19 cellular contexts compared by ENCODE assay signal in the genomic region with DNA sequence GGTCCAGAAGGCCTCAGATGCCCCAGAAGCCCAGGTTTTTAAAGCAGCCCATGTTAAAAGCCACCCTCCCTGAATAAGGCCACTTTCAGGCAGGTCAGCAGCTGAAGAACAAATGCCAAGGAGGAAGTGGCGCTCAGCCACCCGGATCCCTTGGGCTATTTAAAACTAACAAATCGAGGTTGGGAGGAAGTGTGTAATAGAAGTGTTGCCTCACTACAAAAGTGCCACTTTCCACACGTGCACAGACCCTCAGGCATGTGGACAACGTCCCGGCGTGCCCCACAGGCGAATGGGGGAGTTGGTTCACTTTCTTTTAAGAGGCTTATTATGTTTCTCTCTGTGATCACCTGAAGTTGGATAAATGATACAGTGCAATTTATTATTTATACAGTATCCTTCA.
DNase-seq lines count a peak whose midpoint lies in the region; ATAC-seq and TF ChIP-seq lines count a peak whose summit lies in the region.
"Had no signal": no experiment of that assay in that cellular context is flagged by ENCODE, and none has a peak within 500 bp of the region (broad histone marks: within the 10 kb centered on the region; RNA-seq: fewer than 3 reads in every experiment).

No MANE protein-coding gene starts in this region.

- DNase-seq in HL-60 (ENCODE audit: low read depth in 1 of 2, low spot score in 1 of 2) (peak; percentile 49 to 57), MV-4-11 (lab: John Stamatoyannopoulos, UW) (peak; percentile 94), SIG-M5 (lab: John Stamatoyannopoulos, UW) (peak; percentile 7), posterior vena cava (ENCODE audit: low spot score) (peak; percentile 64), NCI-H774 (lab: John Stamatoyannopoulos, UW) (no peak)
- no peak for DNase-seq in stimulated activated CD4-positive, alpha-beta T cell treated with anti-CD3 and anti-CD28 coated beads, Interleukin-2, amount 100 ng/mL, for 48 hours
- DNase-seq: CD4-positive, alpha-beta T cell; DMS153; H9; IMR-90; NCI-H1105 treated with DMSO at 0.1 percent for 48 hours; NCI-H1694 treated with DMSO at 0.1 percent for 48 hours; NCI-H510A treated with DMSO at 0.1 percent for 48 hours; NCI-H82; Peyer's patch; T-cell had no signal

- ATAC-seq in HG02973 (IDR thresholded peaks at IDR 0.05; ENCODE audit: unreplicated experiment) = no peak
- ATAC-seq: GM12878, T-cell had no signal

- H3K27ac ChIP-seq in HL-60 (replicated peaks) = no peak overlapping the region
- H3K27ac ChIP-seq: Peyer's patch, SK-N-MC had no signal

- no peak for TF ChIP-seq CTCF in HL-60 (IDR thresholded peaks at IDR 0.05; ENCODE audit: insufficient read depth, low read length)

- no peak overlapping the region for H3K4me3 ChIP-seq in HL-60 (replicated peaks; ENCODE audit: insufficient read depth, low read length)
- H3K4me3 ChIP-seq: GM12878, Peyer's patch, SK-N-MC had no signal

- H3K27me3 ChIP-seq in HL-60 (ENCODE audit: insufficient read depth, poor library complexity, severe bottlenecking) = no peaks in the 10 kb centered on the region
- H3K27me3 ChIP-seq: Peyer's patch had no signal

- intact Hi-C loops in posterior vena cava (cut with DNase I) = no loop called here

Comparison
In these comparisons a context has a peak if more than half of its experiments do, and no peak if none do; other contexts are left out.
1. DNase-seq: peak in HL-60 (2 of 2), MV-4-11 (single experiment), SIG-M5 (single experiment) and posterior vena cava (single experiment); none in NCI-H774 (single experiment) and stimulated activated CD4-positive, alpha-beta T cell treated with anti-CD3 and anti-CD28 coated beads, Interleukin-2, amount 100 ng/mL, for 48 hours (0 of 2).